In the genomic region with DNA sequence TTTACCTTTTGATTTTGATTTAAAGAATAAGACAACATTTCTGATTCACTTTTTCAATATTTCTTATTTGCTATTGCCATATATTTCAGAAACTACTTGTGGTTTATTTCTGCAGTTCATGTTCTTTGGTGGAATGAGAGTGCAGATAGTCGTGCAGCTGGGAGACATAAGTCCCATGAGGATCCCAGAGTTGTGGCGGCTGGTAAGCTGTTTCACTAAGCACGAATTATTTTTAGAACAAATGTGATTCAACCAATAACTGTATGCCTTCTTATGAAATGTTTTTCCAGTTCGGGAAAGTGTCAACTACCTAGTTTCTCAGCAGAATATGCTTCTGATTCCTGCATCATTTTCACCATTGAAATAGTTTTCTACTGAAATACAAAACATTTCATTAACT, we compare ENCODE assay signal across 10 cellular contexts. TPM values are rescaled to one million over a fixed set of nuclear protein-coding genes. Genes with fewer than 3 reads are reported as not detected.
DNase-seq lines count a peak whose midpoint lies in the region; ATAC-seq and TF ChIP-seq lines count a peak whose summit lies in the region.
"Had no signal": no experiment of that assay in that cellular context is flagged by ENCODE, and none has a peak within 500 bp of the region (broad histone marks: within the 10 kb centered on the region; RNA-seq: fewer than 3 reads in every experiment).

No MANE protein-coding gene starts in this region.

- H3K4me3 ChIP-seq in adipocyte (ENCODE audit: low read length) (peak overlapping the region; percentile 72), skeletal muscle cell (ENCODE audit: low read depth, low read length) (no peak overlapping the region), uterus (no peak overlapping the region)

- H3K9me3 ChIP-seq in adipocyte (ENCODE audit: control insufficient read depth, low read length) (no peaks in the 10 kb centered on the region), uterus (no peaks in the 10 kb centered on the region)

- H3K27ac ChIP-seq in uterus (no peak overlapping the region), substantia nigra (ENCODE audit: low read depth, low read length, poor library complexity, severe bottlenecking) (no peak overlapping the region)

- H3K36me3 ChIP-seq in adipocyte (ENCODE audit: control insufficient read depth, insufficient read depth, low read length, severe bottlenecking) = no peaks in the 10 kb centered on the region
- no peaks in the 10 kb centered on the region for H3K36me3 ChIP-seq in uterus

- peak; percentile 27 for DNase-seq in adipocyte (ENCODE audit: low read depth)
- DNase-seq in skeletal muscle cell (ENCODE audit: low read depth) = peak; percentile 22
- no peak for DNase-seq in uterus
- DNase-seq in C1 segment of cervical spinal cord (lab: John Stamatoyannopoulos, UW) = no peak
- no peak for DNase-seq in substantia nigra (lab: John Stamatoyannopoulos, UW)
- DNase-seq in D341Med (ENCODE audit: low spot score) = no peak
- DNase-seq: activated effector memory CD4-positive, alpha-beta T cell treated with Interleukin-2 at 50 U/mL for 16 hours; NCI-H2081 had no signal

- peaks cover 41% of the 10 kb centered on the region for H3K4me1 ChIP-seq in adipocyte (ENCODE audit: control insufficient read depth, insufficient read depth, low read length)
- H3K4me1 ChIP-seq in uterus = no peaks in the 10 kb centered on the region

- no peak for TF ChIP-seq POLR2A in uterus (IDR thresholded peaks at IDR 0.05)

- H3K9ac ChIP-seq in adipocyte (ENCODE audit: low read length) = peak overlapping the region; percentile 68

- intact Hi-C loops in uterus (cut with DNase I; ENCODE audit: low total_unique reads) = no loop called here

- no peaks in the 10 kb centered on the region for H3K27me3 ChIP-seq in adipocyte (replicated peaks; ENCODE audit: control insufficient read depth, insufficient read depth, low read length)
- no peaks in the 10 kb centered on the region for H3K27me3 ChIP-seq in uterus

- TF ChIP-seq CTCF in uterus (IDR thresholded peaks at IDR 0.05) = no peak

- peak; percentile 38 for ATAC-seq in GM21360 (IDR thresholded peaks at IDR 0.05; ENCODE audit: unreplicated experiment)
- peak; percentile 29 for ATAC-seq in HG03342 (IDR thresholded peaks at IDR 0.05; ENCODE audit: unreplicated experiment)

RNA-seq across cellular contexts. Expression of a gene that starts 8.8 kb away (rescaled TPM):
- total RNA-seq in uterus = 10 to 100 TPM in 1 of 4 donors, 1 to 10 TPM in 2, under 1 TPM in 1; 0.51 to 16.9 (median 4.7) TPM

RNA-seq across cellular contexts. Expression of a gene that starts 25.2 kb away (rescaled TPM):
- 10 to 100 TPM; 22.6 to 63.2 (median 43.3) TPM for total RNA-seq in uterus

Comparison
In these comparisons a context has a peak if more than half of its experiments do, and no peak if none do; other contexts are left out.
1. DNase-seq: peak in adipocyte (single experiment) and skeletal muscle cell (single experiment); none in uterus (0 of 2), C1 segment of cervical spinal cord (0 of 14), substantia nigra (0 of 49) and D341Med (single experiment).